Comparison of ENCODE assay signal across 7 cellular contexts in genomic region chr7:27142562-27143021, GRCh38. TPM values are rescaled to one million over a fixed set of nuclear protein-coding genes. Genes with fewer than 3 reads are reported as not detected.
DNase-seq lines count a peak whose midpoint lies in the region; ATAC-seq and TF ChIP-seq lines count a peak whose summit lies in the region.
"Had no signal": no experiment of that assay in that cellular context is flagged by ENCODE, and none has a peak within 500 bp of the region (broad histone marks: within the 10 kb centered on the region; RNA-seq: fewer than 3 reads in every experiment).

No MANE protein-coding gene starts in this region.

- no peaks in the 10 kb centered on the region for H3K9me3 ChIP-seq in CD8-positive, alpha-beta T cell (ENCODE audit: low read length)
- H3K9me3 ChIP-seq in mucosa of rectum (ENCODE audit: control insufficient read depth in 2 of 2, low read length in 2 of 2), result no peaks in the 10 kb centered on the region

- H3K36me3 ChIP-seq in CD8-positive, alpha-beta T cell (ENCODE audit: insufficient read depth, low read length), result no peaks in the 10 kb centered on the region
- peaks cover 5 to 9% of the 10 kb centered on the region in 2 donors for H3K36me3 ChIP-seq in mucosa of rectum (ENCODE audit: control insufficient read depth in 2 of 2, insufficient read depth in 2 of 2, low read length in 2 of 2)

- no peaks in the 10 kb centered on the region for H3K36me3 Mint-ChIP-seq in CD8-positive, alpha-beta T cell
- H3K36me3 Mint-ChIP-seq in activated CD4-positive, alpha-beta memory T cell treated with anti-CD3 and anti-CD28 coated beads, Interleukin-2, amount 10 ng/mL, durations not matched to agents 7 days and 5 days (ENCODE audit: low read depth), result no peaks in the 10 kb centered on the region

- H3K4me3 Mint-ChIP-seq in CD8-positive, alpha-beta T cell, result peak overlapping the region; percentile 4
- H3K4me3 Mint-ChIP-seq in activated CD4-positive, alpha-beta memory T cell treated with anti-CD3 and anti-CD28 coated beads, Interleukin-2, amount 10 ng/mL, durations not matched to agents 7 days and 5 days, result no peak overlapping the region

- peak in 1 of 7 experiments; percentile 41 for DNase-seq in CD8-positive, alpha-beta T cell
- DNase-seq in astrocyte of the cerebellum (ENCODE audit: low read depth) (no peak), globus pallidus (ENCODE audit: low spot score) (no peak)
- no peak for DNase-seq in NK-92 treated with Interleukin-12 subunit alpha and Interleukin-12 subunit beta, amount 100 ng/mL, for 24 hours (lab: John Stamatoyannopoulos, UW)
- no peak for DNase-seq in activated CD4-positive, alpha-beta memory T cell treated with anti-CD3 and anti-CD28 coated beads, Interleukin-2, amount 10 ng/mL, durations not matched to agents 7 days and 5 days
- DNase-seq: erythroblast had no signal

- H3K4me3 ChIP-seq in CD8-positive, alpha-beta T cell (ENCODE audit: low read depth, low read length), result no peak overlapping the region
- H3K4me3 ChIP-seq in astrocyte of the cerebellum (ENCODE audit: low read depth, low read length) (peak overlapping the region; percentile 31), mucosa of rectum (ENCODE audit: low read length in 2 of 2) (peak overlapping the region; percentile 78 to 79)

- no peaks in the 10 kb centered on the region for H3K9me3 Mint-ChIP-seq in CD8-positive, alpha-beta T cell
- no peaks in the 10 kb centered on the region for H3K9me3 Mint-ChIP-seq in activated CD4-positive, alpha-beta memory T cell treated with anti-CD3 and anti-CD28 coated beads, Interleukin-2, amount 10 ng/mL, durations not matched to agents 7 days and 5 days

- no peak overlapping the region for H3K27ac Mint-ChIP-seq in CD8-positive, alpha-beta T cell
- H3K27ac Mint-ChIP-seq in activated CD4-positive, alpha-beta memory T cell treated with anti-CD3 and anti-CD28 coated beads, Interleukin-2, amount 10 ng/mL, durations not matched to agents 7 days and 5 days, result no peak overlapping the region

- H3K4me1 ChIP-seq in CD8-positive, alpha-beta T cell (ENCODE audit: insufficient read depth, low read length), result peaks cover 4% of the 10 kb centered on the region
- H3K4me1 ChIP-seq in mucosa of rectum (ENCODE audit: control insufficient read depth in 2 of 2, insufficient read depth in 2 of 2, low read length in 2 of 2), result peaks cover 27 to 62% of the 10 kb centered on the region in 2 donors

- in situ Hi-C loops in astrocyte of the cerebellum (cut with HindIII; ENCODE audit: low sequenced_read_pairs), result no loop called here

- H3K4me1 Mint-ChIP-seq in CD8-positive, alpha-beta T cell (ENCODE audit: low read depth), result no peaks in the 10 kb centered on the region
- no peaks in the 10 kb centered on the region for H3K4me1 Mint-ChIP-seq in activated CD4-positive, alpha-beta memory T cell treated with anti-CD3 and anti-CD28 coated beads, Interleukin-2, amount 10 ng/mL, durations not matched to agents 7 days and 5 days

- no peak for TF ChIP-seq CTCF in CD8-positive, alpha-beta T cell (IDR thresholded peaks at IDR 0.05)
- TF ChIP-seq CTCF in astrocyte of the cerebellum (IDR thresholded peaks at IDR 0.05; ENCODE audit: low read depth, low read length, missing control alignments), result no peak

- peak overlapping the region; percentile 85 to 86 for H3K9ac ChIP-seq in mucosa of rectum (ENCODE audit: low read depth in 1 of 2, low read length in 2 of 2)

- intact Hi-C loops in CD8-positive, alpha-beta T cell (cut with DNase I, micrococcal nuclease), result no loop called here

- CTCF ChIA-PET in CD8-positive, alpha-beta T cell (lab: Charles Lee), result interaction anchor here (1.0 to 1.7 kb wide), 2 partner anchors 18 to 455 kb away, joined by 3 to 6 read pairs; no protein-coding TSS in a partner anchor
- CTCF ChIA-PET in activated CD4-positive, alpha-beta memory T cell treated with anti-CD3 and anti-CD28 coated beads, Interleukin-2, amount 10 ng/mL, durations not matched to agents 7 days and 5 days (lab: Charles Lee), result interaction anchor here (2.0 kb wide), 1 partner anchor 8 kb away, joined by 7 read pairs; no protein-coding TSS in a partner anchor

- H3K27ac ChIP-seq in CD8-positive, alpha-beta T cell (ENCODE audit: low read depth, low read length), result no peak overlapping the region
- peak overlapping the region; percentile 93 to 99 for H3K27ac ChIP-seq in mucosa of rectum (ENCODE audit: low read depth in 2 of 2, low read length in 2 of 2)

- POLR2A ChIA-PET in CD8-positive, alpha-beta T cell (lab: Charles Lee), result no interaction called here
- POLR2A ChIA-PET in activated CD4-positive, alpha-beta memory T cell treated with anti-CD3 and anti-CD28 coated beads, Interleukin-2, amount 10 ng/mL, durations not matched to agents 7 days and 5 days (lab: Charles Lee), result no interaction called here

- H3K27me3 Mint-ChIP-seq in CD8-positive, alpha-beta T cell (ENCODE audit: low read depth), result peaks cover 45% of the 10 kb centered on the region
- peaks cover 25% of the 10 kb centered on the region for H3K27me3 Mint-ChIP-seq in activated CD4-positive, alpha-beta memory T cell treated with anti-CD3 and anti-CD28 coated beads, Interleukin-2, amount 10 ng/mL, durations not matched to agents 7 days and 5 days

- H3K27me3 ChIP-seq in CD8-positive, alpha-beta T cell (ENCODE audit: insufficient read depth, low read length), result peaks cover 6% of the 10 kb centered on the region
- H3K27me3 ChIP-seq in mucosa of rectum (ENCODE audit: control insufficient read depth in 2 of 2, insufficient read depth in 2 of 2, low read length in 2 of 2), result no peaks in the 10 kb centered on the region

- no peak for ATAC-seq in CD8-positive, alpha-beta T cell

RNA-seq across cellular contexts. Expression of gene HOXA5, which starts 0.9 kb away (rescaled TPM):
- total RNA-seq in CD8-positive, alpha-beta T cell, result under 1 TPM; 0.28 to 0.81 TPM
- total RNA-seq in activated CD4-positive, alpha-beta memory T cell treated with anti-CD3 and anti-CD28 coated beads, Interleukin-2, amount 10 ng/mL, durations not matched to agents 7 days and 5 days, result not detected

RNA-seq across cellular contexts. Expression of gene HOXA6, which starts 5.0 kb away (rescaled TPM):
- not detected for total RNA-seq in CD8-positive, alpha-beta T cell
- not detected for total RNA-seq in activated CD4-positive, alpha-beta memory T cell treated with anti-CD3 and anti-CD28 coated beads, Interleukin-2, amount 10 ng/mL, durations not matched to agents 7 days and 5 days

RNA-seq across cellular contexts. Expression of gene HOXA3, which starts 9.8 kb away (rescaled TPM):
- not detected for total RNA-seq in CD8-positive, alpha-beta T cell
- not detected for total RNA-seq in activated CD4-positive, alpha-beta memory T cell treated with anti-CD3 and anti-CD28 coated beads, Interleukin-2, amount 10 ng/mL, durations not matched to agents 7 days and 5 days

RNA-seq across cellular contexts. Expression of gene HOXA4, which starts 12.0 kb away (rescaled TPM):
- total RNA-seq in CD8-positive, alpha-beta T cell, result under 1 TPM in 1 of 2 experiments, not detected in 1; 0.36 TPM
- under 1 TPM in 1 of 2 experiments, not detected in 1; 0.15 TPM for total RNA-seq in activated CD4-positive, alpha-beta memory T cell treated with anti-CD3 and anti-CD28 coated beads, Interleukin-2, amount 10 ng/mL, durations not matched to agents 7 days and 5 days

RNA-seq across cellular contexts. Expression of gene HOXA7, which starts 13.9 kb away (rescaled TPM):
- not detected for total RNA-seq in CD8-positive, alpha-beta T cell
- not detected for total RNA-seq in activated CD4-positive, alpha-beta memory T cell treated with anti-CD3 and anti-CD28 coated beads, Interleukin-2, amount 10 ng/mL, durations not matched to agents 7 days and 5 days
